In the genomic region with DNA sequence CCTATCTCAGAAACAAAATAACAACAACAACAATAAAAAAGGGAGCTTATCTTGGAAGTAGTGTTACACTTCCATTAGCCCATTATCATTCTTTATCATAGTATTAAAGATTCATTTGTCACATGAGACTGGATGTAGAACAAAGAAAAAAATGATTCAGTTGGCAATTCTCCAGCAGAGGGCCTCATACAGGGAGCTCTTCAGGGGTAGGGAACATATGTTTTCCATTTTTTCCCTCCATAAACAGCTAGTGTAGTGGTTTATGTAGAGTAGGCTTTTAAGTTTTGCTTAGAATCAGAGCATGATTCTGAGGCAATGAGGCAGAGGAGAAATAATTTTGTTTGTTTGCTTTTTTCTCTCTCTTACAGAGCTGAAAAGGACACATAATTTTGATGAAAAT, we compare ENCODE assay signal across 11 cellular contexts. TPM values are rescaled to one million over a fixed set of nuclear protein-coding genes. Genes with fewer than 3 reads are reported as not detected.
DNase-seq lines count a peak whose midpoint lies in the region; ATAC-seq and TF ChIP-seq lines count a peak whose summit lies in the region.
"Had no signal": no experiment of that assay in that cellular context is flagged by ENCODE, and none has a peak within 500 bp of the region (broad histone marks: within the 10 kb centered on the region; RNA-seq: fewer than 3 reads in every experiment).

No MANE protein-coding gene starts in this region.

- H3K4me1 Mint-ChIP-seq in CD4-positive, alpha-beta T cell (ENCODE audit: low read depth) = no peaks in the 10 kb centered on the region

- no peak overlapping the region for H3K27ac ChIP-seq in CD4-positive, alpha-beta T cell (ENCODE audit: low read depth, low read length)
- H3K27ac ChIP-seq: C4-2B, VCaP had no signal

- CTCF ChIA-PET in CD4-positive, alpha-beta T cell (lab: Charles Lee) = no interaction called here

- H3K4me3 Mint-ChIP-seq in CD4-positive, alpha-beta T cell = no peak overlapping the region

- H3K27ac Mint-ChIP-seq in CD4-positive, alpha-beta T cell = no peak overlapping the region

- intact Hi-C loops in CD4-positive, alpha-beta T cell (cut with DNase I, micrococcal nuclease) = no loop called here

- no peaks in the 10 kb centered on the region for H3K36me3 Mint-ChIP-seq in CD4-positive, alpha-beta T cell (ENCODE audit: low read depth)

- H3K27me3 ChIP-seq in adipocyte (replicated peaks; ENCODE audit: control insufficient read depth, insufficient read depth, low read length) = no peaks in the 10 kb centered on the region
- peaks cover 20% of the 10 kb centered on the region for H3K27me3 ChIP-seq in CD4-positive, alpha-beta T cell (ENCODE audit: control insufficient read depth, insufficient read depth, low read length)

- H3K4me3 ChIP-seq in adipocyte (ENCODE audit: low read length) = no peak overlapping the region

- no peaks in the 10 kb centered on the region for H3K9me3 ChIP-seq in adipocyte (ENCODE audit: control insufficient read depth, low read length)
- H3K9me3 ChIP-seq in CD4-positive, alpha-beta T cell (ENCODE audit: control insufficient read depth, low read length) = no peaks in the 10 kb centered on the region

- no peak overlapping the region for H3K9ac ChIP-seq in adipocyte (ENCODE audit: low read length)

- peaks cover 67% of the 10 kb centered on the region for H3K27me3 Mint-ChIP-seq in CD4-positive, alpha-beta T cell

- POLR2A ChIA-PET in CD4-positive, alpha-beta T cell (lab: Charles Lee) = no interaction called here

- H3K36me3 ChIP-seq in adipocyte (ENCODE audit: control insufficient read depth, insufficient read depth, low read length, severe bottlenecking) = no peaks in the 10 kb centered on the region

- peak; percentile 49 for DNase-seq in DMS153 treated with DMSO at 0.1 percent for 48 hours (lab: John Stamatoyannopoulos, UW; ENCODE audit: unreplicated experiment)
- DNase-seq in NCI-H1694 treated with DMSO at 0.1 percent for 48 hours (lab: John Stamatoyannopoulos, UW) = peak; percentile 97
- DNase-seq in adipocyte (ENCODE audit: low read depth) = peak; percentile 76
- peak; percentile 63 for DNase-seq in fibroblast of the conjunctiva (ENCODE audit: low read depth)
- no peak for DNase-seq in CD4-positive, alpha-beta T cell
- DNase-seq: activated naive CD4-positive, alpha-beta T cell had no signal

- no peak for TF ChIP-seq CTCF in CD4-positive, alpha-beta T cell (IDR thresholded peaks at IDR 0.05)

- ATAC-seq in GM21360 (IDR thresholded peaks at IDR 0.05; ENCODE audit: unreplicated experiment) = no peak
- ATAC-seq in GM18858 (IDR thresholded peaks at IDR 0.05; ENCODE audit: unreplicated experiment) = no peak
- no peak for ATAC-seq in GM19395 (IDR thresholded peaks at IDR 0.05; ENCODE audit: unreplicated experiment)
- no peak for ATAC-seq in CD4-positive, alpha-beta T cell (ENCODE audit: poor library complexity)

- H3K9me3 Mint-ChIP-seq in CD4-positive, alpha-beta T cell = no peaks in the 10 kb centered on the region

- peaks cover 30% of the 10 kb centered on the region for H3K4me1 ChIP-seq in adipocyte (ENCODE audit: control insufficient read depth, insufficient read depth, low read length)

RNA-seq across cellular contexts. Expression of gene CPE, which starts 5.8 kb away (rescaled TPM):
- not detected for total RNA-seq in CD4-positive, alpha-beta T cell

RNA-seq across cellular contexts. Expression of gene MSMO1, which starts 57.1 kb away (rescaled TPM):
- 10 to 100 TPM; 13.3 to 15.1 TPM for total RNA-seq in CD4-positive, alpha-beta T cell

Comparison
In these comparisons a context has a peak if more than half of its experiments do, and no peak if none do; other contexts are left out.
1. DNase-seq: peak in DMS153 treated with DMSO at 0.1 percent for 48 hours (single experiment), NCI-H1694 treated with DMSO at 0.1 percent for 48 hours (single experiment), adipocyte (single experiment) and fibroblast of the conjunctiva (single experiment); none in CD4-positive, alpha-beta T cell (0 of 10).